In genomic region chr4:87030606-87031441, GRCh38 we compare ENCODE assay signal across 1 cellular context.
TF ChIP-seq lines count a peak whose summit lies in the region.

No MANE protein-coding gene starts in this region.

TF ChIP-seq in K562, 482 proteins besides CTCF, POLR2A, EP300 and RAD21 (continued from another document and continues in another):
- TF ChIP-seq ARID3A (IDR thresholded peaks at IDR 0.05; ENCODE audit: borderline replicate concordance, low read depth, low read length) (peak; percentile 22; the same call in 1 of the 2 replicates), KAT7 (CRISPR knock-in tag; IDR thresholded peaks at IDR 0.05; ENCODE audit: borderline replicate concordance) (no peak), ARID1B (IDR thresholded peaks at IDR 0.05) (peak; percentile 46; the same call in 1 of the 2 replicates), RAD51 (IDR thresholded peaks at IDR 0.05; ENCODE audit: borderline replicate concordance, low read depth) (no peak), CREM (IDR thresholded peaks at IDR 0.05; ENCODE audit: low read depth) (no peak), HDAC2 (IDR thresholded peaks at IDR 0.05) (peak; percentile 67; the same call in 1 of the 2 replicates), GABPA (tag; conservative IDR thresholded peaks at IDR 0.05; ENCODE audit: low read depth) (no peak), MEF2A (IDR thresholded peaks at IDR 0.05; ENCODE audit: control insufficient read depth, low read depth, low read length) (no peak), FOXM1 (IDR thresholded peaks at IDR 0.05; ENCODE audit: low read depth) (no peak), FOXM1 (CRISPR knock-in tag; IDR thresholded peaks at IDR 0.05; ENCODE audit: low read depth) (no peak), KLF6 (CRISPR knock-in tag; IDR thresholded peaks at IDR 0.05; ENCODE audit: borderline replicate concordance) (no peak), ZNF766 (CRISPR knock-in tag; conservative IDR thresholded peaks at IDR 0.05) (no peak), TEAD4 (IDR thresholded peaks at IDR 0.05; ENCODE audit: low read length) (peak; percentile 56), TEAD4 (CRISPR knock-in tag; IDR thresholded peaks at IDR 0.05; ENCODE audit: borderline replicate concordance) (no peak), JUNB (CRISPR knock-in tag; conservative IDR thresholded peaks at IDR 0.05) (no peak), HMBOX1 (IDR thresholded peaks at IDR 0.05) (no peak), DLX4 (CRISPR knock-in tag; IDR thresholded peaks at IDR 0.05) (no peak), ZBTB2 (IDR thresholded peaks at IDR 0.05) (0 out of 2 replicates have a peak, but pooled peaks have one; percentile 43), ZNF780A (CRISPR knock-in tag; IDR thresholded peaks at IDR 0.05) (no peak), ZFP30 (CRISPR knock-in tag; IDR thresholded peaks at IDR 0.05; ENCODE audit: borderline replicate concordance) (no peak), ARID3B (CRISPR knock-in tag; IDR thresholded peaks at IDR 0.05; ENCODE audit: borderline replicate concordance) (no peak), RBM15 (IDR thresholded peaks at IDR 0.05; ENCODE audit: insufficient read depth, low read length) (no peak), ATF7 (IDR thresholded peaks at IDR 0.05) (peak; percentile 53), ZNF3 (CRISPR knock-in tag; IDR thresholded peaks at IDR 0.05) (no peak), CREB1 (IDR thresholded peaks at IDR 0.05) (0 out of 2 replicates have a peak, but pooled peaks have one; percentile 21), CREB1 (CRISPR knock-in tag; IDR thresholded peaks at IDR 0.05) (no peak), ZNF324 (CRISPR knock-in tag; IDR thresholded peaks at IDR 0.05) (no peak), HDAC1 (IDR thresholded peaks at IDR 0.05) (peak in 1 of 2 experiments; percentile 90; a peak in 2 of 4 replicates), TAL1 (IDR thresholded peaks at IDR 0.05) (no peak; the same call in 1 of the 2 replicates), RBBP5 (IDR thresholded peaks at IDR 0.05; ENCODE audit: borderline replicate concordance, insufficient read depth, low read length, poor library complexity, severe bottlenecking) (no peak), SIN3A (IDR thresholded peaks at IDR 0.05; ENCODE audit: borderline replicate concordance in 2 of 2, control insufficient read depth in 1 of 2, low read depth in 2 of 2, low read length in 2 of 2) (peak in 1 of 2 experiments; percentile 48; a peak in 1 of 4 replicates), MBD1 (CRISPR knock-in tag; IDR thresholded peaks at IDR 0.05) (no peak), BHLHE40 (IDR thresholded peaks at IDR 0.05; ENCODE audit: low read length) (0 out of 2 replicates have a peak, but pooled peaks have one; percentile 8), JUND (IDR thresholded peaks at IDR 0.05; ENCODE audit: borderline replicate concordance, low read depth, low read length) (0 out of 2 replicates have a peak, but pooled peaks have one; percentile 9), JUND (tag; IDR thresholded peaks at IDR 0.05; ENCODE audit: borderline replicate concordance, low read depth, low read length) (no peak), THRAP3 (IDR thresholded peaks at IDR 0.05; ENCODE audit: borderline replicate concordance) (no peak), E4F1 (CRISPR knock-in tag; IDR thresholded peaks at IDR 0.05; ENCODE audit: borderline replicate concordance) (no peak), ZBTB12 (CRISPR knock-in tag; IDR thresholded peaks at IDR 0.05) (no peak), FOXA3 (CRISPR knock-in tag; conservative IDR thresholded peaks at IDR 0.05 in 1 of 2, IDR thresholded peaks at IDR 0.05 in 1 of 2) (no peak), MXI1 (IDR thresholded peaks at IDR 0.05; ENCODE audit: low read depth, low read length) (peak; percentile 69), ZNF695 (CRISPR knock-in tag; IDR thresholded peaks at IDR 0.05) (no peak), SP1 (CRISPR knock-in tag; IDR thresholded peaks at IDR 0.05) (no peak), ZNF778 (CRISPR knock-in tag; IDR thresholded peaks at IDR 0.05) (no peak), SMARCA4 (IDR thresholded peaks at IDR 0.05) (peak; percentile 41; the same call in 1 of the 2 replicates), PRDM10 (IDR thresholded peaks at IDR 0.05; ENCODE audit: partially characterized antibody) (peak; percentile 96), TBL1XR1 (IDR thresholded peaks at IDR 0.05; ENCODE audit: low read length in 2 of 2) (no peak), CTBP1 (IDR thresholded peaks at IDR 0.05; ENCODE audit: borderline replicate concordance) (peak; percentile 22; the same call in 1 of the 2 replicates), MYC (IDR thresholded peaks at IDR 0.05; ENCODE audit: low read depth, low read length) (peak; percentile 57), MYC (CRISPR knock-in tag; IDR thresholded peaks at IDR 0.05; ENCODE audit: borderline replicate concordance, low read depth) (no peak), SMC3 (conservative IDR thresholded peaks at IDR 0.05; ENCODE audit: insufficient read depth, low read depth, low read length) (no peak), JUN (IDR thresholded peaks at IDR 0.05; ENCODE audit: borderline replicate concordance, low read depth, low read length) (peak; percentile 16; the same call in 1 of the 2 replicates), JUN (CRISPR knock-in tag; IDR thresholded peaks at IDR 0.05; ENCODE audit: borderline replicate concordance) (no peak), STAT5A (IDR thresholded peaks at IDR 0.05; ENCODE audit: borderline replicate concordance, low read length) (peak; percentile 35; the same call in 1 of the 2 replicates)
